Comparison of ENCODE assay signal across 29 cellular contexts in genomic region chr16:51638338-51639135, GRCh38.
DNase-seq lines count a peak whose midpoint lies in the region; ATAC-seq, FAIRE-seq and TF ChIP-seq lines count a peak whose summit lies in the region.
"Had no signal": no experiment of that assay in that cellular context is flagged by ENCODE, and none has a peak within 500 bp of the region (broad histone marks: within the 10 kb centered on the region; RNA-seq: fewer than 3 reads in every experiment).

No MANE protein-coding gene starts in this region.

- H3K23me2 ChIP-seq in H1 (ENCODE audit: low read depth, low read length), result peaks cover 9% of the 10 kb centered on the region; the same call in 1 of the 2 replicates

- no peak overlapping the region for H2BK20ac ChIP-seq in H1 (ENCODE audit: low read length)

- 82% methylated on average over 3 of the region's 3 CpGs; no CpG with 5 or more reads in 1 of the 2 experiments for WGBS in H1 (ENCODE audit: extremely low coverage in 1 of 2, insufficient coverage in 1 of 2, insufficient read length in 1 of 2, insufficient replicate concordance in 2 of 2, low coverage in 1 of 2, low lambda C conversion rate in 2 of 2, missing lambda C conversion rate in 1 of 2), 2 experiments
- 69% methylated on average over 3 of the region's 3 CpGs for WGBS in mesenchymal stem cell

- H3K79me2 ChIP-seq in H1 (ENCODE audit: control insufficient read depth in 1 of 2, insufficient read depth in 2 of 2, low read length in 2 of 2) (no peaks in the 10 kb centered on the region), osteoblast (ENCODE audit: insufficient read depth, low read length) (no peaks in the 10 kb centered on the region)

- H3K4ac ChIP-seq in H1 (replicated peaks; ENCODE audit: insufficient read length, low read depth, low read length), result no peak overlapping the region
- no peak overlapping the region for H3K4ac ChIP-seq in mesenchymal stem cell (ENCODE audit: low read depth in 1 of 2, low read length in 2 of 2)

- CTCF ChIA-PET in H1 (lab: Charles Lee; ENCODE audit: partially characterized antibody) (interaction anchor here (1.0 to 2.0 kb wide), 8 partner anchors 11 to 298 kb away, joined by 3 to 7 read pairs (median 4); no protein-coding TSS in a partner anchor), Caco-2 (lab: Charles Lee) (no interaction called here)

- H3K9ac ChIP-seq in H1 (replicated peaks in 1 of 4; ENCODE audit: extremely low read depth in 1 of 4, low read depth in 3 of 4, low read length in 3 of 4) (no peak overlapping the region), mesenchymal stem cell (ENCODE audit: low read length) (no peak overlapping the region)

- no peak for FAIRE-seq in H1 (lab: Jason Lieb, UNC)
- FAIRE-seq: colon, GM12891 had no signal

- peak overlapping the region; percentile 45 for H4K91ac ChIP-seq in H1 (replicated peaks; ENCODE audit: insufficient read length, low read length)
- H4K91ac ChIP-seq in mesenchymal stem cell (ENCODE audit: low read length), result no peak overlapping the region

- no peak for TF ChIP-seq EP300 in H1 (IDR thresholded peaks at IDR 0.05; ENCODE audit: borderline replicate concordance in 1 of 2, low read depth in 2 of 2, low read length in 2 of 2)

- H3K4me2 ChIP-seq in H1 (ENCODE audit: insufficient read depth in 1 of 2, low read depth in 2 of 2, low read length in 2 of 2), result peak overlapping the region in 1 of 2 experiments; percentile 52; a peak in 1 of 4 replicates
- no peak overlapping the region for H3K4me2 ChIP-seq in mesenchymal stem cell (ENCODE audit: low read length, poor library complexity, severe bottlenecking)
- H3K4me2 ChIP-seq in osteoblast (ENCODE audit: insufficient read depth, low read length), result no peak overlapping the region

- H2BK5ac ChIP-seq in H1 (ENCODE audit: low read depth, low read length) (peak overlapping the region; percentile 38; the same call in 1 of the 2 replicates), mesenchymal stem cell (ENCODE audit: low read depth, low read length, poor library complexity, severe bottlenecking) (no peak overlapping the region)

- no peak overlapping the region for H4K5ac ChIP-seq in H1 (ENCODE audit: insufficient read length, low read depth, low read length)

- H3K9me3 Mint-ChIP-seq in Caco-2 (ENCODE audit: unreplicated experiment), result no peaks in the 10 kb centered on the region

- H3K14ac ChIP-seq in H1 (ENCODE audit: insufficient read length) (no peak overlapping the region), mesenchymal stem cell (ENCODE audit: low read length in 2 of 2) (no peak overlapping the region)

- H2BK12ac ChIP-seq in H1 (ENCODE audit: low read depth, low read length), result peak overlapping the region; percentile 78; the same call in 1 of the 2 replicates
- no peak overlapping the region for H2BK12ac ChIP-seq in mesenchymal stem cell (ENCODE audit: low read length in 2 of 2)

- H3K18ac ChIP-seq in H1 (ENCODE audit: extremely low read depth, low read length) (no peak overlapping the region), mesenchymal stem cell (ENCODE audit: low read depth in 1 of 2, low read length in 2 of 2) (no peak overlapping the region)

- no peak overlapping the region for H3K27ac ChIP-seq in H1 (ENCODE audit: low read depth, low read length)
- no peak overlapping the region for H3K27ac ChIP-seq in mesenchymal stem cell (ENCODE audit: low read length, poor library complexity, severe bottlenecking)
- H3K27ac ChIP-seq in osteoblast (ENCODE audit: low read depth, low read length), result no peak overlapping the region
- H3K27ac ChIP-seq in upper lobe of right lung, result no peak overlapping the region
- H3K27ac ChIP-seq: esophagus muscularis mucosa, neutrophil, psoas muscle, skin epidermis had no signal

- H3K79me1 ChIP-seq in H1 (ENCODE audit: low read depth, low read length) (no peaks in the 10 kb centered on the region), mesenchymal stem cell (replicated peaks; ENCODE audit: low read length, poor library complexity, severe bottlenecking) (no peaks in the 10 kb centered on the region)

- POLR2A ChIA-PET in H1 (lab: Charles Lee; ENCODE audit: partially characterized antibody) (interaction anchor here (0.7 to 2.0 kb wide), 5 partner anchors 114 to 486 kb away, joined by 3 to 5 read pairs (median 3); no protein-coding TSS in a partner anchor), Caco-2 (lab: Charles Lee) (interaction anchor here (0.6 kb wide), 1 partner anchor 13 kb away, joined by 3 read pairs; no protein-coding TSS in a partner anchor)

- no peak for ATAC-seq in upper lobe of right lung
- ATAC-seq: left cardiac atrium, PC-3, psoas muscle, T-cell had no signal

- H3K27me3 ChIP-seq in H1 (replicated peaks in 1 of 4; ENCODE audit: control insufficient read depth in 3 of 4, extremely low read depth in 1 of 4, insufficient read depth in 3 of 4, low read length in 3 of 4), result peaks cover 0 to 4% (median under 1%) of the 10 kb centered on the region in 4 experiments; a peak in 3 of 7 replicates
- peaks cover 0 to 11% of the 10 kb centered on the region in 2 experiments for H3K27me3 ChIP-seq in mesenchymal stem cell (ENCODE audit: control insufficient read depth in 1 of 2, insufficient read depth in 1 of 2, low read length in 2 of 2)
- H3K27me3 ChIP-seq in Caco-2 (replicated peaks; ENCODE audit: control insufficient read depth, insufficient read depth, low read length), result no peaks in the 10 kb centered on the region
- H3K27me3 ChIP-seq in osteoblast (ENCODE audit: insufficient read depth, low read length), result no peaks in the 10 kb centered on the region
- peaks cover 6% of the 10 kb centered on the region for H3K27me3 ChIP-seq in upper lobe of right lung
- H3K27me3 ChIP-seq: neutrophil had no signal

- TF ChIP-seq CTCF in H1 (IDR thresholded peaks at IDR 0.05; ENCODE audit: control extremely low read depth in 1 of 3, insufficient read depth in 1 of 3, low read depth in 1 of 3, low read length in 3 of 3), result no peak
- TF ChIP-seq CTCF in Caco-2 (IDR thresholded peaks at IDR 0.05; ENCODE audit: insufficient read depth in 1 of 2, low read depth in 1 of 2, low read length in 1 of 2, severe bottlenecking in 1 of 2, unreplicated experiment in 1 of 2), result no peak
- TF ChIP-seq CTCF in osteoblast (IDR thresholded peaks at IDR 0.05; ENCODE audit: extremely low read depth, low read depth, low read length), result no peak
- TF ChIP-seq CTCF in upper lobe of right lung (IDR thresholded peaks at IDR 0.05), result no peak

- no peak for TF ChIP-seq POLR2A in H1 (IDR thresholded peaks at IDR 0.05; ENCODE audit: control extremely low read depth in 1 of 2, low read depth in 2 of 2, low read length in 2 of 2)

- peaks cover 3 to 18% (median 10%) of the 10 kb centered on the region in 4 experiments for H3K4me1 ChIP-seq in H1 (replicated peaks in 1 of 4; ENCODE audit: control insufficient read depth in 3 of 4, insufficient read depth in 4 of 4, low read length in 3 of 4)
- peaks cover 3% of the 10 kb centered on the region for H3K4me1 ChIP-seq in mesenchymal stem cell (ENCODE audit: control insufficient read depth, insufficient read depth, low read depth, low read length)
- H3K4me1 ChIP-seq in Caco-2, result no peaks in the 10 kb centered on the region
- H3K4me1 ChIP-seq in osteoblast (ENCODE audit: insufficient read depth, low read length), result no peaks in the 10 kb centered on the region
- no peaks in the 10 kb centered on the region for H3K4me1 ChIP-seq in upper lobe of right lung
- H3K4me1 ChIP-seq: BE2C, esophagus muscularis mucosa, psoas muscle had no signal

- H3K36me3 Mint-ChIP-seq in Caco-2 (ENCODE audit: insufficient read depth, unreplicated experiment), result no peaks in the 10 kb centered on the region
- H3K36me3 Mint-ChIP-seq: activated naive CD8-positive, alpha-beta T cell treated with anti-CD3 and anti-CD28 coated beads, Interleukin-2, amount 10 ng/mL, durations not matched to agents 7 days and 5 days; memory B cell; T-cell; type B pancreatic cell had no signal

- H3K9me3 ChIP-seq in H1 (ENCODE audit: insufficient read depth in 2 of 2, low read depth in 1 of 2, low read length in 1 of 2) (no peaks in the 10 kb centered on the region), mesenchymal stem cell (ENCODE audit: control insufficient read depth, low read length) (no peaks in the 10 kb centered on the region), Caco-2 (no peaks in the 10 kb centered on the region), osteoblast (ENCODE audit: low read depth, low read length) (no peaks in the 10 kb centered on the region), upper lobe of right lung (no peaks in the 10 kb centered on the region)
- H3K9me3 ChIP-seq: BE2C, esophagus muscularis mucosa, neutrophil, psoas muscle had no signal

- H3K4me3 Mint-ChIP-seq in Caco-2 (ENCODE audit: unreplicated experiment), result no peak overlapping the region
- H3K4me3 Mint-ChIP-seq: activated naive CD8-positive, alpha-beta T cell treated with anti-CD3 and anti-CD28 coated beads, Interleukin-2, amount 10 ng/mL, durations not matched to agents 7 days and 5 days; memory B cell; T-cell had no signal

- H3K23ac ChIP-seq in H1 (ENCODE audit: insufficient read length) (no peak overlapping the region), mesenchymal stem cell (ENCODE audit: low read length in 2 of 2) (no peak overlapping the region)

- H3K27ac Mint-ChIP-seq in Caco-2 (ENCODE audit: unreplicated experiment), result no peak overlapping the region
- H3K27ac Mint-ChIP-seq: activated naive CD8-positive, alpha-beta T cell treated with anti-CD3 and anti-CD28 coated beads, Interleukin-2, amount 10 ng/mL, durations not matched to agents 7 days and 5 days; memory B cell; T-cell; type B pancreatic cell had no signal

- H2BK120ac ChIP-seq in H1 (replicated peaks; ENCODE audit: low read depth, low read length), result peak overlapping the region; percentile 84
- no peak overlapping the region for H2BK120ac ChIP-seq in mesenchymal stem cell (ENCODE audit: low read depth, low read length)

- no peak overlapping the region for H3K56ac ChIP-seq in H1 (replicated peaks; ENCODE audit: insufficient read length, low read depth, low read length)

- H4K8ac ChIP-seq in H1 (ENCODE audit: extremely low read depth, insufficient read depth, low read length) (no peak overlapping the region), mesenchymal stem cell (ENCODE audit: low read length) (no peak overlapping the region)

- no peak overlapping the region for H2BK15ac ChIP-seq in H1 (ENCODE audit: low read length)
- no peak overlapping the region for H2BK15ac ChIP-seq in mesenchymal stem cell (ENCODE audit: low read depth, poor library complexity, severe bottlenecking)

- H3K4me3 ChIP-seq in H1 (ENCODE audit: extremely low read depth in 1 of 4, insufficient read depth in 2 of 4, low read depth in 3 of 4, low read length in 4 of 4), result no peak overlapping the region
- no peak overlapping the region for H3K4me3 ChIP-seq in mesenchymal stem cell (ENCODE audit: insufficient read depth in 1 of 2, low read depth in 1 of 2, low read length in 2 of 2)
- H3K4me3 ChIP-seq in Caco-2 (ENCODE audit: low read depth, low read length), result no peak overlapping the region
- H3K4me3 ChIP-seq in osteoblast (ENCODE audit: insufficient read depth, low read length), result no peak overlapping the region
- H3K4me3 ChIP-seq in upper lobe of right lung, result no peak overlapping the region
- H3K4me3 ChIP-seq: esophagus muscularis mucosa, psoas muscle, skin epidermis had no signal

- peak; percentile 58 for DNase-seq in ELR (ENCODE audit: low read depth)
- DNase-seq in RPMI7951 (ENCODE audit: low read depth), result peak; percentile 70
- no peak for DNase-seq in H1 (ENCODE audit: low read depth in 1 of 2, low spot score in 2 of 2)
- peak; percentile 35 for DNase-seq in mesenchymal stem cell
- DNase-seq in Caco-2, result no peak
- no peak for DNase-seq in osteoblast (ENCODE audit: insufficient read length, low spot score, missing footprints)
- no peak for DNase-seq in upper lobe of right lung
- no peak for DNase-seq in NCI-H1436 (lab: John Stamatoyannopoulos, UW)
- DNase-seq: activated CD4-positive, alpha-beta T cell treated with anti-CD3 and anti-CD28 coated beads for 1 hour; activated effector memory CD4-positive, alpha-beta T cell treated with anti-CD3 and anti-CD28 coated beads, Interleukin-2, amount 50 U/mL, for 16 hours; activated naive CD8-positive, alpha-beta T cell treated with anti-CD3 and anti-CD28 coated beads, Interleukin-2, amount 10 ng/mL, durations not matched to agents 7 days and 5 days; BE2C; DMS79 treated with DMSO at 0.1 percent for 48 hours; left cardiac atrium; NCI-H1417; NCI-H2081 treated with DMSO at 0.1 percent for 48 hours; NCI-H774; PC-3; psoas muscle; SIG-M5; stimulated activated CD4-positive, alpha-beta T cell treated with anti-CD3 and anti-CD28 coated beads, Interleukin-2, amount 100 ng/mL, for 24 hours; T-cell had no signal

- H3K27me3 Mint-ChIP-seq in Caco-2 (ENCODE audit: insufficient read depth, unreplicated experiment), result peaks cover 3% of the 10 kb centered on the region
- H3K27me3 Mint-ChIP-seq: activated naive CD8-positive, alpha-beta T cell treated with anti-CD3 and anti-CD28 coated beads, Interleukin-2, amount 10 ng/mL, durations not matched to agents 7 days and 5 days; memory B cell had no signal

- TF ChIP-seq RAD21 in H1 (IDR thresholded peaks at IDR 0.05 in 1 of 2, conservative IDR thresholded peaks at IDR 0.05 in 1 of 2; ENCODE audit: low read depth in 2 of 2, low read length in 2 of 2), result no peak

- H2AFZ ChIP-seq in H1 (ENCODE audit: low read length) (no peak overlapping the region), mesenchymal stem cell (ENCODE audit: low read depth, low read length) (no peak overlapping the region), osteoblast (ENCODE audit: low read length) (no peak overlapping the region)

- BruUV-seq in Caco-2 (replicated peaks; lab: Mats Ljungman, UMichigan), result no TSS peak

- H3K36me3 ChIP-seq in H1 (ENCODE audit: control insufficient read depth in 2 of 4, insufficient read depth in 4 of 4, low read length in 3 of 4), result no peaks in the 10 kb centered on the region
- no peaks in the 10 kb centered on the region for H3K36me3 ChIP-seq in mesenchymal stem cell (ENCODE audit: control insufficient read depth in 1 of 2, insufficient read depth in 2 of 2, low read depth in 1 of 2, low read length in 2 of 2)
- no peaks in the 10 kb centered on the region for H3K36me3 ChIP-seq in Caco-2 (ENCODE audit: control insufficient read depth, insufficient read depth, low read length)
- no peaks in the 10 kb centered on the region for H3K36me3 ChIP-seq in osteoblast (ENCODE audit: insufficient read depth, low read length)
- no peaks in the 10 kb centered on the region for H3K36me3 ChIP-seq in upper lobe of right lung
- H3K36me3 ChIP-seq: BE2C, esophagus muscularis mucosa, neutrophil had no signal

- intact Hi-C loops in Caco-2 (cut with micrococcal nuclease; ENCODE audit: unreplicated experiment), result no loop called here
- intact Hi-C loops in upper lobe of right lung (cut with DNase I), result no loop called here

- H2AK5ac ChIP-seq in H1 (ENCODE audit: low read depth, low read length) (no peak overlapping the region), mesenchymal stem cell (ENCODE audit: low read length, severe bottlenecking) (no peak overlapping the region)

- H4K20me1 ChIP-seq in H1 (replicated peaks in 1 of 2; ENCODE audit: control insufficient read depth in 1 of 2, insufficient read depth in 2 of 2, low read length in 2 of 2) (no peaks in the 10 kb centered on the region), osteoblast (ENCODE audit: insufficient read depth, low read length) (no peaks in the 10 kb centered on the region)

- no peaks in the 10 kb centered on the region for H3K4me1 Mint-ChIP-seq in Caco-2 (ENCODE audit: low read depth, unreplicated experiment)
- H3K4me1 Mint-ChIP-seq: activated naive CD8-positive, alpha-beta T cell treated with anti-CD3 and anti-CD28 coated beads, Interleukin-2, amount 10 ng/mL, durations not matched to agents 7 days and 5 days; memory B cell; T-cell had no signal

Comparison
In these comparisons a context has a peak if more than half of its experiments do, and no peak if none do; other contexts are left out.
1. DNase-seq: peak in ELR (single experiment), RPMI7951 (single experiment) and mesenchymal stem cell (single experiment); none in H1 (0 of 2), Caco-2 (0 of 2), osteoblast (single experiment), upper lobe of right lung (single experiment) and NCI-H1436 (single experiment).